ENCODE assay signal across 10 cellular contexts in genomic region chr12:69007858-69008314, GRCh38.
DNase-seq lines count a peak whose midpoint lies in the region; ATAC-seq and TF ChIP-seq lines count a peak whose summit lies in the region.
"Had no signal": no experiment of that assay in that cellular context is flagged by ENCODE, and none has a peak within 500 bp of the region (broad histone marks: within the 10 kb centered on the region; RNA-seq: fewer than 3 reads in every experiment).

No MANE protein-coding gene starts in this region.

- H3K36me3 ChIP-seq in RWPE2 (ENCODE audit: low read depth) (no peaks in the 10 kb centered on the region), iPS-20b (ENCODE audit: insufficient read depth, low read depth, low read length) (no peaks in the 10 kb centered on the region), thymus (ENCODE audit: control insufficient read depth, insufficient read depth) (no peaks in the 10 kb centered on the region)

- H3K27ac ChIP-seq in RWPE2 (ENCODE audit: poor library complexity, severe bottlenecking) = peak overlapping the region; percentile 81
- no peak overlapping the region for H3K27ac ChIP-seq in iPS-20b (ENCODE audit: low read length)
- peak overlapping the region; percentile 80 for H3K27ac ChIP-seq in thymus (ENCODE audit: low read depth)
- H3K27ac ChIP-seq in caudate nucleus (ENCODE audit: low read depth, low read length) = no peak overlapping the region

- 89% methylated on average over 3 of the region's 3 CpGs for WGBS in thymus

- DNase-seq in NOMO-1 treated with DMSO at 0.1 percent for 48 hours (lab: John Stamatoyannopoulos, UW; ENCODE audit: unreplicated experiment) (peak; percentile 31), NOMO-1 treated with dmso at 0.1 percent for 144 hours (lab: John Stamatoyannopoulos, UW; ENCODE audit: unreplicated experiment) (no peak), RWPE2 (ENCODE audit: low spot score) (no peak), caudate nucleus (lab: John Stamatoyannopoulos, UW) (no peak)
- DNase-seq: activated CD8-positive, alpha-beta memory T cell treated with anti-CD3 and anti-CD28 coated beads for 24 hours; cerebellar nuclear complex had no signal

- peak; percentile 35; the same call in 2 of the 3 replicates for ATAC-seq in RWPE2 (ENCODE audit: low read depth)
- no peak for ATAC-seq in HG02571 (IDR thresholded peaks at IDR 0.05; ENCODE audit: unreplicated experiment)
- no peak for ATAC-seq in GM21717 (IDR thresholded peaks at IDR 0.05; ENCODE audit: unreplicated experiment)

- H3K27me3 ChIP-seq in RWPE2 (ENCODE audit: insufficient read depth, poor library complexity, severe bottlenecking) = no peaks in the 10 kb centered on the region
- peaks cover 20% of the 10 kb centered on the region; the same call in 1 of the 2 replicates for H3K27me3 ChIP-seq in iPS-20b (ENCODE audit: insufficient read depth, low read length)
- H3K27me3 ChIP-seq in thymus (ENCODE audit: control insufficient read depth, insufficient read depth) = no peaks in the 10 kb centered on the region

- no peaks in the 10 kb centered on the region for H3K9me3 ChIP-seq in RWPE2 (ENCODE audit: severe bottlenecking)
- no peaks in the 10 kb centered on the region for H3K9me3 ChIP-seq in iPS-20b (ENCODE audit: insufficient read depth, low read depth, low read length)
- no peaks in the 10 kb centered on the region for H3K9me3 ChIP-seq in thymus (ENCODE audit: control insufficient read depth)

- no peak overlapping the region; the same call in 1 of the 2 replicates for H3K9ac ChIP-seq in iPS-20b (ENCODE audit: low read depth, low read length)

- H3K4me3 ChIP-seq in RWPE2 (ENCODE audit: severe bottlenecking) (no peak overlapping the region), iPS-20b (ENCODE audit: low read length) (peak overlapping the region; percentile 31; the same call in 1 of the 2 replicates), thymus (ENCODE audit: low read length) (no peak overlapping the region)

- H3K4me1 ChIP-seq in RWPE2 (ENCODE audit: insufficient read depth, poor library complexity, severe bottlenecking) = peaks cover 23% of the 10 kb centered on the region
- H3K4me1 ChIP-seq in iPS-20b (ENCODE audit: insufficient read depth, low read length) = peaks cover 20% of the 10 kb centered on the region
- no peaks in the 10 kb centered on the region for H3K4me1 ChIP-seq in thymus (ENCODE audit: control insufficient read depth, insufficient read depth, low read length)

- TF ChIP-seq CTCF in RWPE2 (IDR thresholded peaks at IDR 0.05; ENCODE audit: poor library complexity, severe bottlenecking) = no peak

Comparison
In these comparisons a context has a peak if more than half of its experiments do, and no peak if none do; other contexts are left out.
1. H3K27ac ChIP-seq: peak in RWPE2 (single experiment) and thymus (single experiment); none in iPS-20b (single experiment) and caudate nucleus (single experiment).